1 cellular context compared by ENCODE assay signal in the genomic region with DNA sequence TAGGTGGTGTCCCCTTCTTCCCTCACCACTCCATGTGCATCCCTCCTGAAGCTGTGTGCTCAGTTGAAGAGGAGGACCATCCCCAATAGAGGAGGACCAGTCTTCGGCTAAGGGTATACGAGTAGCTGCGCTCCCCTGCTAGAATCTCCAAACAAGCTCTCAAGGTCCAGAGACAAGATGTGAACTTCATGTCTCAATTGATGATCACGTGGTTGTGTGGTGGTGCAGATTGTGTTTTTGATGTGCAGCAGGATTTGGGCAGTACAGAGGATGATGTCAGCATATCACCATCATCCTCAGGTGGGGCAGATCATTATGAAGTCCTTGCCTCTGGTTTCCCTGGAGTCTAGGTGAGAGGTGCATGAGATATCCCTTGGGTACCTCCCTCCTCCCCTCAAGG.
A peak's percentile ranks its signal among the peaks of the same experiment; 100 is the strongest.
TF ChIP-seq lines count a peak whose summit lies in the region.

No MANE protein-coding gene starts in this region.

TF ChIP-seq in K562, 482 proteins besides CTCF, POLR2A, EP300 and RAD21:
- TF ChIP-seq, protein P1, sequence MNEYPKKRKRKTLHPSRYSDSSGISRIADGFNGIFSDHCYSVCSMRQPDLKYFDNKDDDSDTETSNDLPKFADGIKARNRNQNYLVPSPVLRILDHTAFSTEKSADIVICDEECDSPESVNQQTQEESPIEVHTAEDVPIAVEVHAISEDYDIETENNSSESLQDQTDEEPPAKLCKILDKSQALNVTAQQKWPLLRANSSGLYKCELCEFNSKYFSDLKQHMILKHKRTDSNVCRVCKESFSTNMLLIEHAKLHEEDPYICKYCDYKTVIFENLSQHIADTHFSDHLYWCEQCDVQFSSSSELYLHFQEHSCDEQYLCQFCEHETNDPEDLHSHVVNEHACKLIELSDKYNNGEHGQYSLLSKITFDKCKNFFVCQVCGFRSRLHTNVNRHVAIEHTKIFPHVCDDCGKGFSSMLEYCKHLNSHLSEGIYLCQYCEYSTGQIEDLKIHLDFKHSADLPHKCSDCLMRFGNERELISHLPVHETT (CRISPR knock-in tag; conservative IDR thresholded peaks at IDR 0.05 in 1 of 2, IDR thresholded peaks at IDR 0.05 in 1 of 2): no peak
- TF ChIP-seq TOE1 (IDR thresholded peaks at IDR 0.05; ENCODE audit: borderline replicate concordance) (0 out of 2 replicates have a peak, but pooled peaks have one; percentile 26), TOE1 (CRISPR knock-in tag; IDR thresholded peaks at IDR 0.05; ENCODE audit: borderline replicate concordance, low read depth) (no peak), ZNF263 (CRISPR knock-in tag; IDR thresholded peaks at IDR 0.05; ENCODE audit: borderline replicate concordance) (peak; percentile 40; the same call in 1 of the 2 replicates)
- TF ChIP-seq, protein P2, sequence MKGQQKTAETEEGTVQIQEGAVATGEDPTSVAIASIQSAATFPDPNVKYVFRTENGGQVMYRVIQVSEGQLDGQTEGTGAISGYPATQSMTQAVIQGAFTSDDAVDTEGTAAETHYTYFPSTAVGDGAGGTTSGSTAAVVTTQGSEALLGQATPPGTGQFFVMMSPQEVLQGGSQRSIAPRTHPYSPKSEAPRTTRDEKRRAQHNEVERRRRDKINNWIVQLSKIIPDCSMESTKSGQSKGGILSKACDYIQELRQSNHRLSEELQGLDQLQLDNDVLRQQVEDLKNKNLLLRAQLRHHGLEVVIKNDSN (CRISPR knock-in tag; IDR thresholded peaks at IDR 0.05): peak; percentile 45; the same call in 1 of the 2 replicates
- TF ChIP-seq, protein P3, sequence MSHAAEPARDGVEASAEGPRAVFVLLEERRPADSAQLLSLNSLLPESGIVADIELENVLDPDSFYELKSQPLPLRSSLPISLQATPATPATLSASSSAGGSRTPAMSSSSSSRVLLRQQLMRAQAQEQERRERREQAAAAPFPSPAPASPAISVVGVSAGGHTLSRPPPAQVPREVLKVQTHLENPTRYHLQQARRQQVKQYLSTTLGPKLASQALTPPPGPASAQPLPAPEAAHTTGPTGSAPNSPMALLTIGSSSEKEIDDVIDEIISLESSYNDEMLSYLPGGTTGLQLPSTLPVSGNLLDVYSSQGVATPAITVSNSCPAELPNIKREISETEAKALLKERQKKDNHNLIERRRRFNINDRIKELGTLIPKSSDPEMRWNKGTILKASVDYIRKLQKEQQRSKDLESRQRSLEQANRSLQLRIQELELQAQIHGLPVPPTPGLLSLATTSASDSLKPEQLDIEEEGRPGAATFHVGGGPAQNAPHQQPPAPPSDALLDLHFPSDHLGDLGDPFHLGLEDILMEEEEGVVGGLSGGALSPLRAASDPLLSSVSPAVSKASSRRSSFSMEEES (CRISPR knock-in tag; IDR thresholded peaks at IDR 0.05): peak; percentile 72
